8 cellular contexts compared by ENCODE assay signal in genomic region chr3:70982274-70982673, GRCh38.
DNase-seq lines count a peak whose midpoint lies in the region; ATAC-seq, FAIRE-seq and TF ChIP-seq lines count a peak whose summit lies in the region.

No MANE protein-coding gene starts in this region.

- H4K20me1 ChIP-seq in K562 (replicated peaks; ENCODE audit: control insufficient read depth, insufficient read depth, low read length): no peaks in the 10 kb centered on the region

- BruUV-seq in K562 (replicated peaks; lab: Mats Ljungman, UMichigan): no TSS peak

- no peak overlapping the region for H3K4me3 Mint-ChIP-seq in activated CD4-positive, alpha-beta T cell treated with anti-CD3 and anti-CD28 coated beads, Interleukin-2, amount 10 ng/mL, durations not matched to agents 24 days and 14 days

- CTCF ChIA-PET in K562 (lab: Yijun Ruan, JAX; ENCODE audit: low intra/inter-chr PET ratio): no interaction called here

- POLR2A ChIA-PET in K562 (lab: Yijun Ruan, JAX): interaction anchor here (0.6 kb wide), 1 partner anchor 448 kb away, joined by 4 read pairs; no protein-coding TSS in a partner anchor

- no peak overlapping the region for H3K9ac ChIP-seq in K562 (ENCODE audit: insufficient read depth in 1 of 2, low read depth in 2 of 2, low read length in 2 of 2)

- no peak for TF ChIP-seq EP300 in K562 (IDR thresholded peaks at IDR 0.05; ENCODE audit: low read length)

- TF ChIP-seq POLR2A in K562 (conservative IDR thresholded peaks at IDR 0.05): no peak
- no peak for TF ChIP-seq POLR2A in right lobe of liver (IDR thresholded peaks at IDR 0.05)

- H3K36me3 Mint-ChIP-seq in activated CD4-positive, alpha-beta T cell treated with anti-CD3 and anti-CD28 coated beads, Interleukin-2, amount 10 ng/mL, durations not matched to agents 24 days and 14 days (ENCODE audit: low read depth): peaks cover 81% of the 10 kb centered on the region

- no peak for TF ChIP-seq RAD21 in K562 (CRISPR knock-in tag; conservative IDR thresholded peaks at IDR 0.05 in 1 of 2, IDR thresholded peaks at IDR 0.05 in 1 of 2)

- no peak overlapping the region for H2AFZ ChIP-seq in K562 (ENCODE audit: low read depth, low read length)

- peak overlapping the region; percentile 46 for H3K27ac Mint-ChIP-seq in activated CD4-positive, alpha-beta T cell treated with anti-CD3 and anti-CD28 coated beads, Interleukin-2, amount 10 ng/mL, durations not matched to agents 24 days and 14 days

- in situ Hi-C loops in K562 (cut with MboI): no loop called here

- H3K36me3 ChIP-seq in K562 (ENCODE audit: control insufficient read depth, insufficient read depth, low read length) (peaks cover 59% of the 10 kb centered on the region; the same call in 1 of the 3 replicates), right lobe of liver (peaks cover 0 to 36% (median 5%) of the 10 kb centered on the region in 4 donors), thoracic aorta (peaks cover 21% of the 10 kb centered on the region)

- H3K27me3 ChIP-seq in K562 (ENCODE audit: control insufficient read depth in 2 of 2, insufficient read depth in 2 of 2, low read length in 2 of 2) (no peaks in the 10 kb centered on the region), right lobe of liver (no peaks in the 10 kb centered on the region), thoracic aorta (replicated peaks; ENCODE audit: insufficient read depth) (no peaks in the 10 kb centered on the region)

- H3K9me3 ChIP-seq in K562 (replicated peaks; ENCODE audit: control insufficient read depth, insufficient read depth, low read depth, low read length) (no peaks in the 10 kb centered on the region), right lobe of liver (no peaks in the 10 kb centered on the region), thoracic aorta (no peaks in the 10 kb centered on the region)

- DNase-seq in activated CD4-positive, alpha-beta T cell treated with anti-CD3 and anti-CD28 coated beads, Interleukin-2, amount 10 ng/mL, durations not matched to agents 24 days and 14 days: no peak
- no peak for DNase-seq in activated CD4-positive, alpha-beta T cell treated with anti-CD3 and anti-CD28 coated beads, Interleukin-2, amount 50 U/mL, for 4 hours
- no peak for DNase-seq in K562 (ENCODE audit: extremely low read depth in 1 of 4, low spot score in 3 of 4)
- DNase-seq in right lobe of liver: no peak
- DNase-seq in thoracic aorta (ENCODE audit: low spot score): no peak
- DNase-seq in stimulated activated CD4-positive, alpha-beta T cell treated with anti-CD3 and anti-CD28 coated beads, Interleukin-1b, Interleukin-23, amount 100 ng/mL, for 48 hours: no peak
- DNase-seq in inferior parietal cortex (ENCODE audit: extremely low spot score): no peak

- no peaks in the 10 kb centered on the region for H3K9me1 ChIP-seq in K562 (ENCODE audit: control insufficient read depth, insufficient read depth, low read length)

- WGBS in K562 (ENCODE audit: insufficient coverage, low coverage, missing lambda C conversion rate): 0% methylated on average over 1 of the region's 1 CpG
- 55% methylated on average over 1 of the region's 1 CpG for WGBS in right lobe of liver (ENCODE audit: insufficient coverage, low coverage, low lambda C conversion rate, missing lambda C conversion rate)

- H3K9me3 Mint-ChIP-seq in activated CD4-positive, alpha-beta T cell treated with anti-CD3 and anti-CD28 coated beads, Interleukin-2, amount 10 ng/mL, durations not matched to agents 24 days and 14 days: no peaks in the 10 kb centered on the region

- H3K4me3 ChIP-seq in K562: no peak overlapping the region
- H3K4me3 ChIP-seq in right lobe of liver: no peak overlapping the region
- peak overlapping the region; percentile 46 for H3K4me3 ChIP-seq in thoracic aorta

- H3K27ac ChIP-seq in K562 (ENCODE audit: extremely low read depth, low read depth, low read length) (no peak overlapping the region), right lobe of liver (peak overlapping the region; percentile 19 to 64 (median 53)), thoracic aorta (peak overlapping the region; percentile 86 to 87)

- ATAC-seq in K562 (no peak), right lobe of liver (no peak), thoracic aorta (ENCODE audit: insufficient number of reproducible peaks, low FRiP score, low read depth) (no peak), GM18858 (IDR thresholded peaks at IDR 0.05; ENCODE audit: unreplicated experiment) (no peak)

- no peaks in the 10 kb centered on the region for H3K79me2 ChIP-seq in K562 (ENCODE audit: control insufficient read depth, insufficient read depth, low read length)

- intact Hi-C loops in activated CD4-positive, alpha-beta T cell treated with anti-CD3 and anti-CD28 coated beads, Interleukin-2, amount 10 ng/mL, durations not matched to agents 24 days and 14 days (cut with micrococcal nuclease): no loop called here
- intact Hi-C loops in K562 (cut with micrococcal nuclease): no loop called here
- intact Hi-C loops in right lobe of liver (cut with DNase I): no loop called here

- FAIRE-seq in K562 (lab: Jason Lieb, UNC): no peak

- TF ChIP-seq CTCF in K562 (IDR thresholded peaks at IDR 0.05 in 2 of 3, conservative IDR thresholded peaks at IDR 0.05 in 1 of 3; ENCODE audit: insufficient read depth in 2 of 3, low read depth in 1 of 3, low read length in 3 of 3) (no peak), right lobe of liver (IDR thresholded peaks at IDR 0.05) (no peak), thoracic aorta (IDR thresholded peaks at IDR 0.05) (no peak)

- H3K4me1 ChIP-seq in K562 (replicated peaks in 1 of 2; ENCODE audit: control insufficient read depth in 2 of 2, insufficient read depth in 2 of 2, low read length in 2 of 2): no peaks in the 10 kb centered on the region
- H3K4me1 ChIP-seq in right lobe of liver: peaks cover 0 to 4% (median 0%) of the 10 kb centered on the region in 4 donors
- H3K4me1 ChIP-seq in thoracic aorta (ENCODE audit: control insufficient read depth in 1 of 2, low read depth in 2 of 2): peaks cover 57 to 79% of the 10 kb centered on the region in 2 donors

- H3K4me1 Mint-ChIP-seq in activated CD4-positive, alpha-beta T cell treated with anti-CD3 and anti-CD28 coated beads, Interleukin-2, amount 10 ng/mL, durations not matched to agents 24 days and 14 days: peaks cover 50% of the 10 kb centered on the region

- H3K4me2 ChIP-seq in K562 (ENCODE audit: insufficient read depth, low read length): no peak overlapping the region

- H3K27me3 Mint-ChIP-seq in activated CD4-positive, alpha-beta T cell treated with anti-CD3 and anti-CD28 coated beads, Interleukin-2, amount 10 ng/mL, durations not matched to agents 24 days and 14 days: no peaks in the 10 kb centered on the region

TF ChIP-seq in K562, 482 proteins besides CTCF, POLR2A, EP300 and RAD21:
- TF ChIP-seq DIDO1 (tag; IDR thresholded peaks at IDR 0.05; ENCODE audit: low read depth): no peak
- TF ChIP-seq DEAF1 (CRISPR knock-in tag; IDR thresholded peaks at IDR 0.05): no peak
- TF ChIP-seq KLF1 (tag; IDR thresholded peaks at IDR 0.05): no peak
- no peak for TF ChIP-seq SMAD1 (IDR thresholded peaks at IDR 0.05; ENCODE audit: low read depth, low read length, partially characterized antibody)
- TF ChIP-seq CEBPB (tag; IDR thresholded peaks at IDR 0.05): no peak
- TF ChIP-seq FOXJ2 (tag; IDR thresholded peaks at IDR 0.05): peak; percentile 28; the same call in 1 of the 2 replicates
- no peak for TF ChIP-seq CUX1 (CRISPR knock-in tag; IDR thresholded peaks at IDR 0.05)
- TF ChIP-seq ZNF253 (CRISPR knock-in tag; conservative IDR thresholded peaks at IDR 0.05): no peak
